ENCODE assay signal across 8 cellular contexts in the genomic region with DNA sequence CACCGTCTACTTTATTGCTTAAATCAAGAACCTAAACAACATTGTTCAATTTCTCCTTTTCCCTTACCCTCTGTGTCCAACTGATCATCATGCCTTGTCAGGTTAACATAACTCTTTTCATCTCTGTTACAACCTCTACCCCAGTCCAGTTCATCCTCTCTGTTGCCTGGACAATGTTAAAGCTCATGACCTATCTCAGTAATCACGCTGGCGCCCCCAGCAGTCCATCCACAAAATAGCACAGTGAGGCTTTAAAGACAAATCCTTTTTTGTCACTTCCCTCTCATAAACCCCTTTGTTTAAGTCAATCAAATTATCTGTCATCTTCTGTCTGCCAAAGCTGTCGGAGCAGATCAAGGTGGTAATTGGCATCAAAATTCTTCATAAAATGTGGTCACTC.
DNase-seq lines count a peak whose midpoint lies in the region; ATAC-seq and TF ChIP-seq lines count a peak whose summit lies in the region.

No MANE protein-coding gene starts in this region.

- no peak overlapping the region for H3K27ac ChIP-seq in neural progenitor cell

- DNase-seq in AG04449 (ENCODE audit: low read depth, low spot score) (no peak), MV-4-11 (lab: John Stamatoyannopoulos, UW) (peak; percentile 60), epithelial cell of esophagus (ENCODE audit: low read depth) (peak; percentile 52), neural progenitor cell (ENCODE audit: low spot score) (peak; percentile 54), G401 (ENCODE audit: low spot score) (no peak)
- DNase-seq in activated CD4-positive, alpha-beta T cell treated with anti-CD3 and anti-CD28 coated beads, Interleukin-2, amount 50 U/mL, for 48 hours = peak; percentile 68 to 75

- CTCF ChIA-PET in AG04449 (lab: Yijun Ruan, JAX) = interaction anchor here (0.6 to 2.2 kb wide), 10 partner anchors 13 to 698 kb away, joined by 3 to 7 read pairs (median 3); no protein-coding TSS in a partner anchor

- peaks cover 17% of the 10 kb centered on the region for H3F3A ChIP-seq in neural progenitor cell (ENCODE audit: low read depth)

- H3K4me1 Mint-ChIP-seq in neural progenitor cell = peaks cover 8% of the 10 kb centered on the region

- TF ChIP-seq CTCF in AG04449 (IDR thresholded peaks at IDR 0.05; ENCODE audit: insufficient read depth, low read length, missing control alignments) = peak; percentile 49
- peak; percentile 49 for TF ChIP-seq CTCF in epithelial cell of esophagus (IDR thresholded peaks at IDR 0.05; ENCODE audit: insufficient read depth, low read depth, low read length, missing control alignments)
- TF ChIP-seq CTCF in neural progenitor cell (IDR thresholded peaks at IDR 0.05) = peak; percentile 77

- H4K20me1 ChIP-seq in neural progenitor cell (ENCODE audit: low read depth) = peaks cover 13% of the 10 kb centered on the region

- H3K79me2 ChIP-seq in neural progenitor cell (ENCODE audit: low read depth) = peaks cover 99% of the 10 kb centered on the region

- in situ Hi-C loops in G401 (cut with HindIII; ENCODE audit: low sequenced_read_pairs) = no loop called here

- H3K4me2 ChIP-seq in neural progenitor cell = no peak overlapping the region

- H3K4me3 ChIP-seq in AG04449 (ENCODE audit: low read depth, low read length) = no peak overlapping the region
- H3K4me3 ChIP-seq in epithelial cell of esophagus (ENCODE audit: low read length) = no peak overlapping the region
- H3K4me3 ChIP-seq in neural progenitor cell = no peak overlapping the region

- H3K4me3 Mint-ChIP-seq in neural progenitor cell = no peak overlapping the region

- H2AFZ ChIP-seq in neural progenitor cell (replicated peaks) = no peak overlapping the region

- H3K36me3 ChIP-seq in neural progenitor cell = peaks cover 19% of the 10 kb centered on the region

- H3K9me3 ChIP-seq in neural progenitor cell (ENCODE audit: low read depth) = peaks cover 3% of the 10 kb centered on the region

- peaks cover 6% of the 10 kb centered on the region for H3K4me1 ChIP-seq in neural progenitor cell

- H3K27ac Mint-ChIP-seq in neural progenitor cell = no peak overlapping the region

- peaks cover 18% of the 10 kb centered on the region for H3K9me3 Mint-ChIP-seq in neural progenitor cell

- H3K27me3 ChIP-seq in neural progenitor cell = no peaks in the 10 kb centered on the region

- POLR2A ChIA-PET in AG04449 (lab: Yijun Ruan, JAX) = no interaction called here

- peaks cover 6% of the 10 kb centered on the region for H3K27me3 Mint-ChIP-seq in neural progenitor cell (ENCODE audit: insufficient read depth, low read depth)

- peaks cover 73% of the 10 kb centered on the region for H3K36me3 Mint-ChIP-seq in neural progenitor cell

- no peak overlapping the region for H3K9ac ChIP-seq in neural progenitor cell

- peak; percentile 69 for ATAC-seq in GM18907 (IDR thresholded peaks at IDR 0.05; ENCODE audit: unreplicated experiment)
- no peak for ATAC-seq in HG02642 (IDR thresholded peaks at IDR 0.05; ENCODE audit: poor library complexity, unreplicated experiment)

Comparison
In these comparisons a context has a peak if more than half of its experiments do, and no peak if none do; other contexts are left out.
1. DNase-seq: peak in MV-4-11 (single experiment), activated CD4-positive, alpha-beta T cell treated with anti-CD3 and anti-CD28 coated beads, Interleukin-2, amount 50 U/mL, for 48 hours (2 of 2), epithelial cell of esophagus (single experiment) and neural progenitor cell (single experiment); none in AG04449 (single experiment) and G401 (single experiment).
2. Peak in every context shown above with its lines, with median percentiles within 50 percentile points of each other: CTCF ChIP-seq.